8 cellular contexts compared by ENCODE assay signal in the genomic region with DNA sequence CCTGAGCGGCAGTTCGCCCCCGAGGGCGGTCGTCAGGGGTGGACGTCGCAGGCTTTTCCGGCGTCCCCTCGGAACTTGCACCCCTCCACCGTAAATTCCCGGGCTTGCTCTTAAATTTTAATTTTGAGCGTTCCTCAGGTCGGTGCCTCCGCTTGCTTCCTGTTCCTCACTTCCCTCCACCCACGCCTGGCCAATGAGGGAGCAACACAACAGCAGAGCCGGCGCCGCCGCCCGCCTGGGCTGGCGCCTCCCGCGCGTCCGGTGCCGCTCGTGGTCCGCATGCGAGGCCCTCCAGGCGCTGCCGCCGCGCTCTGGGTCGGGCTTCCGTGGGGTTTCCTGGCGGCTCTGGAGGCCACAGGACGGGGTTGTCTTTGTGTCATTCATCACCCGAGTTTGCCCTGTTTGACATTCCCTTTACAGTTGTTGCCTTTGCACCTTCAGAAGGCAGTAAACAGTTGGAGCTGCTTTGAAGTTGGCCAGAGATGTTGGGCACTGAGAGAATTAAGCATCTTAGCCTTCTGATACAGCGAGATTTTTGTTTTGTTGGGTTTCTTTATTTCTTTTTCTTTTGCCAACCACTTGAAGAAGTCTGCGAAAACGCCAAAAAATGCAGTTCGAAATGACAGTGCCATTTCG. TPM values are rescaled to one million over a fixed set of nuclear protein-coding genes. Genes with fewer than 3 reads are reported as not detected.
DNase-seq lines count a peak whose midpoint lies in the region; ATAC-seq and TF ChIP-seq lines count a peak whose summit lies in the region.

No MANE protein-coding gene starts in this region.

- no peaks in the 10 kb centered on the region; the same call in 1 of the 2 replicates for H3F3A ChIP-seq in GM23338 (replicated peaks; ENCODE audit: low read depth)

- intact Hi-C loops in left ventricle myocardium inferior (cut with micrococcal nuclease) (no loop called here), prostate gland (cut with DNase I) (loop anchor here (10.0 kb wide), 1 partner anchor 46 kb away; no protein-coding TSS in a partner anchor)

- no peaks in the 10 kb centered on the region for H3K9me2 ChIP-seq in GM23338 (ENCODE audit: insufficient read depth)

- no peaks in the 10 kb centered on the region for H3K9me3 ChIP-seq in left ventricle myocardium inferior (replicated peaks)
- H3K9me3 ChIP-seq in prostate gland = no peaks in the 10 kb centered on the region

- 0 to 1% (median 0%) methylated on average over 44 of the region's 44 CpGs for WGBS in adipose tissue, 3 donors
- WGBS in prostate gland = under 1% methylated on average over 44 of the region's 44 CpGs

- peak; percentile 67 for ATAC-seq in GM23338

- H3K36me3 ChIP-seq in GM23338 (ENCODE audit: insufficient read depth) (no peaks in the 10 kb centered on the region), left ventricle myocardium inferior (no peaks in the 10 kb centered on the region), prostate gland (no peaks in the 10 kb centered on the region)

- peaks cover 32% of the 10 kb centered on the region; the same call in 2 of the 3 replicates for H3K4me1 Mint-ChIP-seq in GM23338

- DNase-seq in GDM1 (lab: John Stamatoyannopoulos, UW) (peak; percentile 84), GM23338 (ENCODE audit: low spot score) (peak; percentile 69), Kasumi-1 (lab: John Stamatoyannopoulos, UW) (peak; percentile 76 to 78), SW480 (ENCODE audit: low spot score) (peak; percentile 77), left ventricle myocardium inferior (peak; percentile 91), prostate gland (ENCODE audit: low spot score) (peak; percentile 79), ureter (ENCODE audit: low spot score) (peak; percentile 92)

- H3K27me3 Mint-ChIP-seq in GM23338 (ENCODE audit: insufficient read depth, low read depth, poor library complexity) = peaks cover 1% of the 10 kb centered on the region

- H3K4me3 ChIP-seq in GM23338 (peak overlapping the region; percentile 67), left ventricle myocardium inferior (peak overlapping the region; percentile 92), prostate gland (peak overlapping the region; percentile 87 to 93)

- TF ChIP-seq CTCF in GM23338 (conservative IDR thresholded peaks at IDR 0.05; ENCODE audit: low read depth in 2 of 2) (no peak), left ventricle myocardium inferior (IDR thresholded peaks at IDR 0.05; ENCODE audit: borderline replicate concordance) (no peak), prostate gland (IDR thresholded peaks at IDR 0.05) (no peak)

- H3K27me3 ChIP-seq in GM23338 (ENCODE audit: insufficient read depth) (no peaks in the 10 kb centered on the region), left ventricle myocardium inferior (ENCODE audit: low read depth) (no peaks in the 10 kb centered on the region), prostate gland (replicated peaks; ENCODE audit: insufficient read depth) (no peaks in the 10 kb centered on the region)

- H3K4me1 ChIP-seq in GM23338 (ENCODE audit: insufficient read depth) (no peaks in the 10 kb centered on the region; the same call in 1 of the 2 replicates), left ventricle myocardium inferior (peaks cover 63% of the 10 kb centered on the region), prostate gland (replicated peaks) (no peaks in the 10 kb centered on the region)

- H3K27ac Mint-ChIP-seq in GM23338 = peak overlapping the region; percentile 17

- H3K4me2 ChIP-seq in GM23338 = peak overlapping the region; percentile 95

- H3K27ac ChIP-seq in GM23338 (ENCODE audit: low read depth) (0 out of 2 replicates have a peak overlapping the region, but pooled peaks have one; percentile 37), adipose tissue (ENCODE audit: low read depth, low read length) (peak overlapping the region; percentile 87), left ventricle myocardium inferior (replicated peaks) (peak overlapping the region; percentile 99), prostate gland (peak overlapping the region; percentile 92 to 96)

- peak; percentile 35 for TF ChIP-seq POLR2A in prostate gland (IDR thresholded peaks at IDR 0.05)

- H3K9me3 Mint-ChIP-seq in GM23338 = no peaks in the 10 kb centered on the region

- H3K36me3 Mint-ChIP-seq in GM23338 (ENCODE audit: low read depth) = no peaks in the 10 kb centered on the region; the same call in 2 of the 3 replicates

- peaks cover 50% of the 10 kb centered on the region for H3K79me2 ChIP-seq in GM23338 (replicated peaks; ENCODE audit: insufficient read depth)

- peak overlapping the region; percentile 24; the same call in 1 of the 2 replicates for H2AFZ ChIP-seq in GM23338

- peak overlapping the region; percentile 95 for H3K4me3 Mint-ChIP-seq in GM23338

- H4K20me1 ChIP-seq in GM23338 (replicated peaks; ENCODE audit: insufficient read depth) = 0 out of 2 replicates have a peak, but pooled peaks cover 6% of the 10 kb centered on the region

TF ChIP-seq in GM23338, 12 proteins besides CTCF, POLR2A, EP300 and RAD21 (continues in another document):
- TF ChIP-seq ETS1 (IDR thresholded peaks at IDR 0.05) (no peak), CREB1 (CRISPR knock-in tag; IDR thresholded peaks at IDR 0.05; ENCODE audit: low read depth) (no peak)

RNA-seq across cellular contexts. Expression of gene SPCS3, which starts 0.7 kb away (rescaled TPM):
- total RNA-seq in GM23338 (2014; rRNA removed; shearing (Covaris generic)) = 79.9 and 90.3 TPM in 2 replicates
- polyA plus RNA-seq in GM23338 (2016; fragmentation: Nextera tagmentation; extraction: Ambion mirVana) (62.5 and 67.7 TPM in 2 replicates), adipose tissue (10 to 100 TPM; 20.6 to 39.6 (median 27.4) TPM)
- total RNA-seq in left ventricle myocardium inferior (91.8 TPM), prostate gland (10 to 100 TPM; 41.7 to 68.4 TPM), ureter (122 TPM)

RNA-seq across cellular contexts. Expression of gene ASB5, which starts 51.4 kb away (rescaled TPM):
- not detected in 2 replicates for total RNA-seq in GM23338 (2014; rRNA removed; shearing (Covaris generic))
- polyA plus RNA-seq in GM23338 (2016; fragmentation: Nextera tagmentation; extraction: Ambion mirVana) = not detected in 2 replicates
- polyA plus RNA-seq in adipose tissue = 1 to 10 TPM in 1 of 3 donors, under 1 TPM in 1, not detected in 1; 0.07 to 1.2 TPM
- total RNA-seq in left ventricle myocardium inferior = 4.3 TPM
- total RNA-seq in prostate gland = 1 to 10 TPM; 2.6 to 5.0 TPM
- 1.7 TPM for total RNA-seq in ureter

Comparison
In these comparisons a context has a peak if more than half of its experiments do, and no peak if none do; other contexts are left out.
1. Peak in every context shown above with its lines: DNase-seq, ATAC-seq, H3K4me3 ChIP-seq and H3K27ac ChIP-seq.
2. H3K27ac ChIP-seq: peak in every context shown above with its lines; median percentile 99 in left ventricle myocardium inferior; 94 in prostate gland; 87 in adipose tissue; 37 in GM23338.